8 cellular contexts compared by ENCODE assay signal in the genomic region with DNA sequence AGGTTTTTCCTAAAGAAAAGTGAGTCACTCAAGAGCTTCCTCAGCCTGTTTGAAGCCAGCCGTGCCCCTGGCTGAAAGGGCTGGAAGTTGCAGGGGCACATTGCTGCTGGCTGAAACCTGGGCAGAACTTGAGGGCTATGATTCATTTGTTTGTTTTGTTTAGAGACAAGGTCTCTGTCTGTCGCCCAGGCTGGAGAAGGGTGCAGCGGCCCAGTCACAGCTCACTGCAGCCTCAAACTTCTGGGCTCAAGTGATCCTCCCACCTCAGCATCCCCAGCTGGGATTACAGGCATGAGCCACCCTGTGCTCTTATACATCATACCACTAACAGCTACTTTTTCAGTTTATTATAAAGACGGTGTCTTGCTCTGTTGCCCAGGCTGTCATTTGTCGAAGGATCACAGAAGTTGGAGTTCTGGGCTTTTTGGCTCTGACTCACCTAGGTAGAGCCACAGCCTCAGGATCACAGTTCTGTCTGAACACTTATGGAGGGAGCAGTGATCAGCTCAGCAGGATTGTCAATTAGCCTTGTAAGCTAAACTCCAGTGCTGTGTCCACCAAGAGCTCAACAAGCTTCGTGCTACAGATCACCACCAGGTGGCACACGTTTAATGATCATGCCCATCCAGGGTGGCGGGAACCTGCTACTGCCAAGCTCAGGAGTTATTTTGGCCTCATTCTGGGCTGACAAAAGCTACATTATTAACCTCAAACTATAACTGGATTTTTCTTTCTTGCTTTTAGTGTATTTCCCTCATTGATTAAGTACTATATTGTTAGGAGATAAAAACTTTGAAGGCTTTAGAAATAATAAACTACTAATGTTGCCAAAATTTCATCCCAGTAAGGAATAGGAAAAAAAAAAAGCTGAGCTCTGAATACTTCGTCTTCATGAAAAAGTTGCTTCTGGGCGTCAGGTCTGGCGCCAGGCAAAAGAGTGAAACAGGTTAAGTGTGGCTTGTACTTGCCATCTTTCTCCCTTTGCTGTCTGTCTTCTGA. TPM values are rescaled to one million over a fixed set of nuclear protein-coding genes. Genes with fewer than 3 reads are reported as not detected.
DNase-seq lines count a peak whose midpoint lies in the region; ATAC-seq lines count a peak whose summit lies in the region.

No MANE protein-coding gene starts in this region.

- no peak overlapping the region for H3K4me3 Mint-ChIP-seq in memory B cell

- no peaks in the 10 kb centered on the region for H3K9me3 Mint-ChIP-seq in memory B cell

- peak; percentile 81 for ATAC-seq in GM18502 (IDR thresholded peaks at IDR 0.05; ENCODE audit: poor library complexity, unreplicated experiment)
- ATAC-seq in HG03565 (IDR thresholded peaks at IDR 0.05; ENCODE audit: unreplicated experiment), result peak; percentile 54
- peak; percentile 78 for ATAC-seq in memory B cell (ENCODE audit: low read depth)

- no peaks in the 10 kb centered on the region for H3K4me1 Mint-ChIP-seq in memory B cell

- no peaks in the 10 kb centered on the region for H3K27me3 Mint-ChIP-seq in memory B cell

- no peak overlapping the region for H3K27ac Mint-ChIP-seq in memory B cell

- H3K36me3 Mint-ChIP-seq in memory B cell, result no peaks in the 10 kb centered on the region

- DNase-seq in A172 (ENCODE audit: low spot score) (peak; percentile 88), NCI-H748 treated with DMSO at 0.1 percent for 48 hours (lab: John Stamatoyannopoulos, UW) (peak; percentile 41), ecto neural progenitor cell (ENCODE audit: low spot score) (peak; percentile 74), memory B cell (ENCODE audit: low spot score in 2 of 2) (peak; percentile 43 to 44)
- DNase-seq in activated CD4-positive, alpha-beta T cell treated with anti-CD3 and anti-CD28 coated beads, Interleukin-2, amount 50 U/mL, for 24 hours (ENCODE audit: low read depth in 1 of 2, low spot score in 1 of 2), result peak; percentile 17 to 57
- peak; percentile 77 for DNase-seq in stimulated activated CD8-positive, alpha-beta memory T cell treated with anti-CD3 and anti-CD28 coated beads, Interleukin-4, amount 100 ng/mL, for 48 hours

RNA-seq across cellular contexts. Expression of a gene that starts 57.9 kb away (rescaled TPM):
- 0.09 TPM in 1 of 2 replicates, not detected in the other for total RNA-seq in A172 (2014; rRNA removed; shearing (Covaris generic))

Comparison
In these comparisons a context has a peak if more than half of its experiments do, and no peak if none do; other contexts are left out.
1. Peak in every context shown above with its lines: DNase-seq and ATAC-seq.
2. DNase-seq: peak in every context shown above with its lines; median percentile 88 in A172; 77 in stimulated activated CD8-positive, alpha-beta memory T cell treated with anti-CD3 and anti-CD28 coated beads, Interleukin-4, amount 100 ng/mL, for 48 hours; 74 in ecto neural progenitor cell; 44 in memory B cell; 41 in NCI-H748 treated with DMSO at 0.1 percent for 48 hours; 37 in activated CD4-positive, alpha-beta T cell treated with anti-CD3 and anti-CD28 coated beads, Interleukin-2, amount 50 U/mL, for 24 hours.